1 cellular context compared by ENCODE assay signal in genomic region chr17:83179378-83179777, GRCh38.
TF ChIP-seq lines count a peak whose summit lies in the region.

No MANE protein-coding gene starts in this region.

TF ChIP-seq in HepG2, 621 proteins besides CTCF, POLR2A, EP300 and RAD21 (continued from another document):
- no peak for TF ChIP-seq ZNF207 (IDR thresholded peaks at IDR 0.05; ENCODE audit: borderline replicate concordance)
